In genomic region chrX:17976955-17977354, GRCh38 we compare ENCODE assay signal across 6 cellular contexts.
"Had no signal": no experiment of that assay in that cellular context is flagged by ENCODE, and none has a peak within 500 bp of the region (broad histone marks: within the 10 kb centered on the region; RNA-seq: fewer than 3 reads in every experiment).

No MANE protein-coding gene starts in this region.

- H3K4me1 ChIP-seq: HAP-1 had no signal

- DNase-seq: GM23248, GOT3, H7, KBM-7 had no signal

- FAIRE-seq: HTR-8/SVneo had no signal

- H3K36me3 ChIP-seq: HAP-1 had no signal

- H3K27ac ChIP-seq: GM23248 had no signal

- H3K4me3 ChIP-seq: GM23248, HAP-1 had no signal

- H3K9me3 ChIP-seq: HAP-1 had no signal
